Comparison of ENCODE assay signal across 19 cellular contexts in genomic region chr11:64839887-64840782, GRCh38.
"Had no signal": no experiment of that assay in that cellular context is flagged by ENCODE, and none has a peak within 500 bp of the region (broad histone marks: within the 10 kb centered on the region; RNA-seq: fewer than 3 reads in every experiment).

No MANE protein-coding gene starts in this region.

- ATAC-seq: left colon, natural killer cell, pancreas had no signal

- H3K4me2 ChIP-seq: hepatocyte had no signal

- H3K9me3 Mint-ChIP-seq: endodermal cell, natural killer cell, neural crest cell had no signal

- H2AFZ ChIP-seq: hepatocyte had no signal

- H3K27ac ChIP-seq: coronary artery, hepatocyte, pancreas, right lobe of liver, stomach had no signal

- H3K36me3 ChIP-seq: right lobe of liver had no signal

- DNase-seq: effector CD4-positive, alpha-beta T cell; endodermal cell; foreskin melanocyte; head of caudate nucleus; left colon; natural killer cell; nucleus accumbens; right lobe of liver; stimulated activated CD4-positive, alpha-beta T cell treated with anti-CD3 and anti-CD28 coated beads, Interleukin-15, amount 100 ng/mL, for 24 hours; stimulated activated CD4-positive, alpha-beta T cell treated with anti-CD3 and anti-CD28 coated beads, Interleukin-1b, Interleukin-23, amount 100 ng/mL, for 48 hours; stimulated activated CD4-positive, alpha-beta T cell treated with anti-CD3 and anti-CD28 coated beads, Interleukin-4, amount 100 ng/mL, for 24 hours; stimulated activated naive CD4-positive, alpha-beta T cell; stomach; trophoblast cell had no signal

- H3K36me3 Mint-ChIP-seq: natural killer cell had no signal

- H3K4me3 Mint-ChIP-seq: endodermal cell, natural killer cell, neural crest cell had no signal

- H3K27me3 Mint-ChIP-seq: progenitor cell of endocrine pancreas had no signal

- H3K27me3 ChIP-seq: hepatocyte, pancreas, right lobe of liver, stomach had no signal

- H3K9me3 ChIP-seq: pancreas, right lobe of liver, stomach had no signal

- H3K4me3 ChIP-seq: coronary artery, hepatocyte, pancreas, right lobe of liver, stomach had no signal

- H3K27ac Mint-ChIP-seq: endodermal cell, natural killer cell, progenitor cell of endocrine pancreas had no signal
